ENCODE assay signal across 8 cellular contexts in the genomic region with DNA sequence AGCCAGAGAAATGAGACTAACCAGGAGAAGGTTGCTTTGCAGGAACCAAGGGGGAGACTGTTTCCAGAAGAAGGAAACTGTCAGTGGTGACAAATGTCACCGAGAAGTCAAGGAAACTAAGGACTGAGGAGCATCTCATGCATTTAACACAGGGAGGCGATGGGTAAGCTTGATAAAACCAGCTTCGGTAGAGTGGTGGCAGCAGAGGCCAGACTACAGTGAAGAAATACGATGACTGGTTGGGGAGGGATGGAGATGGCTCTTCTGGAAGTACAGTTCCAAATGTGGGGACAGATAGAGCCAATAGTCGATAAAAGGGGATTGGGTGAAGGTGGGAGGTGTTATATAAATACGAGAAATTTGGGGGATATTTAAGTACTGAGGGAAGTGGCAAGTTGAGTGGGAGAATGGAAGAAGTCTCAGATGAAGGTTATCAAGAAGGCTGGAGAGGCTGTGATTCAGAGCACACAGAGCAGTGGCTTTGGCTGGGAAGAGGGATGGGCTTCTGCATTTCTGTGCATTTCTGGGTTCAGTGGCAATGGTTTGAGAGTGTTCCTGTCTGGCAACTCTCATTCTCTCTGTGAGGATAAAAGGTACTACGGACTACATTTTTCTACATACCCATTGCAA. TPM values are rescaled to one million over a fixed set of nuclear protein-coding genes. Genes with fewer than 3 reads are reported as not detected.
DNase-seq lines count a peak whose midpoint lies in the region; ATAC-seq and TF ChIP-seq lines count a peak whose summit lies in the region.

No MANE protein-coding gene starts in this region.

- WGBS in lower leg skin, 2 donors: 32 to 34% methylated on average over 7 of the region's 7 CpGs

- no peak for DNase-seq in CD14-positive monocyte (ENCODE audit: low spot score)
- DNase-seq in HT-29 (ENCODE audit: low spot score): peak; percentile 77
- DNase-seq in RWPE2 (ENCODE audit: low spot score): no peak
- DNase-seq in dorsolateral prefrontal cortex: peak; percentile 36 to 86 (median 70)
- DNase-seq in myocyte (ENCODE audit: low read depth): peak; percentile 53
- no peak for DNase-seq in lower leg skin (ENCODE audit: low spot score in 2 of 2)
- DNase-seq in activated gamma-delta T cell (lab: John Stamatoyannopoulos, UW): no peak

- ATAC-seq in GM18498 (IDR thresholded peaks at IDR 0.05; ENCODE audit: unreplicated experiment) (peak; percentile 77), RWPE2 (ENCODE audit: low read depth) (peak; percentile 67; the same call in 2 of the 3 replicates)

- peak; percentile 45 for TF ChIP-seq CTCF in CD14-positive monocyte (IDR thresholded peaks at IDR 0.05)
- TF ChIP-seq CTCF in RWPE2 (IDR thresholded peaks at IDR 0.05; ENCODE audit: poor library complexity, severe bottlenecking): peak; percentile 65
- peak; percentile 30 to 94 (median 76) for TF ChIP-seq CTCF in dorsolateral prefrontal cortex (IDR thresholded peaks at IDR 0.05 in 54 of 56, conservative IDR thresholded peaks at IDR 0.05 in 2 of 56; ENCODE audit: low read depth in 1 of 56, partially characterized antibody in 56 of 56)
- no peak for TF ChIP-seq CTCF in lower leg skin (IDR thresholded peaks at IDR 0.05)

- peaks cover 21% of the 10 kb centered on the region for H3K4me1 Mint-ChIP-seq in CD14-positive monocyte

- no peaks in the 10 kb centered on the region for H3K36me3 Mint-ChIP-seq in CD14-positive monocyte

- no peaks in the 10 kb centered on the region for H3K4me1 ChIP-seq in RWPE2 (ENCODE audit: insufficient read depth, poor library complexity, severe bottlenecking)

- intact Hi-C loops in CD14-positive monocyte (cut with micrococcal nuclease): loop anchor here in 1 of 2 donors (5.0 to 10.0 kb wide), 3 partner anchors 53 to 271 kb away; no protein-coding TSS in a partner anchor
- intact Hi-C loops in dorsolateral prefrontal cortex (cut with DNase I): loop anchor here (1.0 to 10.0 kb wide), 7 partner anchors 103 to 1183 kb away; partner anchors contain the start of genes SORL1 (in 2 of the 2) and SORL1-AS1 (in 2 of the 2)
- intact Hi-C loops in lower leg skin (cut with DNase I; ENCODE audit: low total_unique reads): loop anchor here (5.0 kb wide), 1 partner anchor 271 kb away; no protein-coding TSS in a partner anchor

- H3K36me3 ChIP-seq in RWPE2 (ENCODE audit: low read depth): no peaks in the 10 kb centered on the region

- no peak overlapping the region for H3K4me3 Mint-ChIP-seq in CD14-positive monocyte

- TF ChIP-seq POLR2A in lower leg skin (IDR thresholded peaks at IDR 0.05): no peak

- no peaks in the 10 kb centered on the region for H3K27me3 ChIP-seq in RWPE2 (ENCODE audit: insufficient read depth, poor library complexity, severe bottlenecking)
- no peaks in the 10 kb centered on the region for H3K27me3 ChIP-seq in dorsolateral prefrontal cortex

- no peaks in the 10 kb centered on the region for H3K27me3 Mint-ChIP-seq in CD14-positive monocyte (ENCODE audit: low read depth in 3 of 3)

- H3K27ac ChIP-seq in RWPE2 (ENCODE audit: poor library complexity, severe bottlenecking) (no peak overlapping the region), dorsolateral prefrontal cortex (no peak overlapping the region)

- H3K27ac Mint-ChIP-seq in CD14-positive monocyte: peak overlapping the region in 1 of 7 donors; percentile 5

- no peak overlapping the region for H3K4me3 ChIP-seq in RWPE2 (ENCODE audit: severe bottlenecking)
- no peak overlapping the region for H3K4me3 ChIP-seq in dorsolateral prefrontal cortex
- H3K4me3 ChIP-seq in lower leg skin (ENCODE audit: low read depth, poor library complexity, severe bottlenecking): no peak overlapping the region

- H3K9me3 ChIP-seq in RWPE2 (ENCODE audit: severe bottlenecking): no peaks in the 10 kb centered on the region

- no peaks in the 10 kb centered on the region for H3K9me3 Mint-ChIP-seq in CD14-positive monocyte

RNA-seq across cellular contexts. Expression of gene SC5D, which starts 29.2 kb away (rescaled TPM):
- 1 to 10 TPM; 6.4 to 8.3 TPM for polyA plus RNA-seq in CD14-positive monocyte
- total RNA-seq in HT-29 (2014; rRNA removed; shearing (Covaris generic)): 26.3 and 30.0 TPM in 2 replicates
- total RNA-seq in dorsolateral prefrontal cortex (100 to 1,000 TPM in 9 of 120 experiments, 10 to 100 TPM in 111; 49.4 to 107 (median 80.7) TPM), myocyte (65.2 and 67.5 TPM in 2 replicates), lower leg skin (10 to 100 TPM; 13.6 to 36.2 (median 33.4) TPM)
- polyA plus RNA-seq in myocyte (2012): 77.7 TPM

Comparison
In these comparisons a context has a peak if more than half of its experiments do, and no peak if none do; other contexts are left out.
1. DNase-seq: peak in HT-29 (single experiment), dorsolateral prefrontal cortex (10 of 10) and myocyte (single experiment); none in CD14-positive monocyte (single experiment), RWPE2 (single experiment), lower leg skin (0 of 2) and activated gamma-delta T cell (single experiment).
2. CTCF ChIP-seq: peak in CD14-positive monocyte (single experiment), RWPE2 (single experiment) and dorsolateral prefrontal cortex (56 of 56); none in lower leg skin (0 of 3).